1 cellular context compared by ENCODE assay signal in genomic region chr1:119764220-119764619, GRCh38.
TF ChIP-seq lines count a peak whose summit lies in the region.

No MANE protein-coding gene starts in this region.

TF ChIP-seq in H1, 55 proteins besides CTCF, POLR2A, EP300 and RAD21:
- TF ChIP-seq EZH2 (IDR thresholded peaks at IDR 0.05; ENCODE audit: low read depth, low read length, severe bottlenecking) (no peak), ATF2 (IDR thresholded peaks at IDR 0.05; ENCODE audit: low read length) (no peak), GTF2F1 (IDR thresholded peaks at IDR 0.05; ENCODE audit: borderline replicate concordance, low read depth, low read length) (no peak), BCL11A (IDR thresholded peaks at IDR 0.05; ENCODE audit: low read depth in 2 of 2, low read length in 2 of 2) (no peak), CHD2 (IDR thresholded peaks at IDR 0.05; ENCODE audit: low read length) (no peak), HDAC6 (IDR thresholded peaks at IDR 0.05; ENCODE audit: low read depth, low read length) (no peak), CEBPB (IDR thresholded peaks at IDR 0.05; ENCODE audit: low read depth, low read length) (no peak), BRCA1 (IDR thresholded peaks at IDR 0.05; ENCODE audit: low read depth, low read length) (no peak), RXRA (IDR thresholded peaks at IDR 0.05; ENCODE audit: insufficient read depth, low read depth, low read length) (no peak), MAFK (IDR thresholded peaks at IDR 0.05; ENCODE audit: low read depth, low read length) (no peak)
TF ChIP-seq in H1: peak in this region for 0.
